ENCODE assay signal across 8 cellular contexts in the genomic region with DNA sequence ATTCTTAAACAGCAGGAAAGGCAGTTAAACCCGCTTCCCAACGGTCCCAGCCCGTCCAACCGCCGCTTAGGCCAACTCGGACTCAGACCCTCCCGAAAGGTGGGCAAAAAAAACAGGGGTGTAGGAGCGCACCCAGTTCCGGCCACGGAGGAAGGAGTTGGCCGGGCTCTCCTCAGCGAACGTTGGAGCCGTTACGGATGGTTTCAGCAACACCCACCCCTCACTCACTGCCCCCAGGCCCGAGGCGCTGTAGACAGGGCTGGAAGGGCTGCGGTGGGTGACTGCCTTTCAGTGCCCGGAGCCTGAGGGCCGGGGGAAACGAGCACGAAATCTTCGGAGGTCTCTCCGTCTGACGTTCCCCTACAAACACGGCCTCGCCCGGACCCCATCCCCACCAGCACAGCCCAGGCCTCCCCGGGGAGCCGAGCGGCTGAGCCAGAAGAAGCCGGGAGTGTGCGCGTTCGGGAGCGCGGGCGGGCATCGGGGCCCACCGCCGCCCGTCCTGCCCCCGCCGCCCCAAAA. TPM values are rescaled to one million over a fixed set of nuclear protein-coding genes. Genes with fewer than 3 reads are reported as not detected.
DNase-seq lines count a peak whose midpoint lies in the region; ATAC-seq and TF ChIP-seq lines count a peak whose summit lies in the region.

No MANE protein-coding gene starts in this region.

- H3K27ac ChIP-seq in colonic mucosa, result peak overlapping the region; percentile 96

- H3K27me3 Mint-ChIP-seq in T-cell, result no peaks in the 10 kb centered on the region

- no peaks in the 10 kb centered on the region for H3K27me3 ChIP-seq in colonic mucosa

- DNase-seq in Right ventricle myocardium inferior (ENCODE audit: missing footprints) (peak; percentile 75), cardiac septum (ENCODE audit: low spot score) (no peak), T-cell (peak in 12 of 34 experiments; percentile 1 to 20 (median 6)), colonic mucosa (peak; percentile 47), lower leg skin (ENCODE audit: low spot score in 2 of 2) (peak in 1 of 2 donors; percentile 88), DMS114 treated with DMSO at 0.1 percent for 48 hours (lab: John Stamatoyannopoulos, UW; ENCODE audit: unreplicated experiment) (no peak)
- peak; percentile 4 for DNase-seq in stimulated activated CD8-positive, alpha-beta memory T cell treated with anti-CD3 and anti-CD28 coated beads, Interleukin-4, amount 100 ng/mL, for 24 hours (ENCODE audit: low read depth)

- peak in 1 of 2 donors; percentile 7 for TF ChIP-seq POLR2A in lower leg skin (IDR thresholded peaks at IDR 0.05)

- intact Hi-C loops in Right ventricle myocardium inferior (cut with DNase I), result no loop called here
- intact Hi-C loops in cardiac septum (cut with DNase I), result loop anchor here (5.0 kb wide), 1 partner anchor 150 kb away; the partner anchor contains the start of gene ADIPOR1
- intact Hi-C loops in colonic mucosa (cut with DNase I), result no loop called here
- intact Hi-C loops in lower leg skin (cut with DNase I; ENCODE audit: low total_unique reads), result loop anchor here (2.0 kb wide), 1 partner anchor 46 kb away; no protein-coding TSS in a partner anchor

- no peaks in the 10 kb centered on the region for H3K36me3 Mint-ChIP-seq in T-cell

- 0 to 1% methylated on average over 33 to 37 of the region's 44 CpGs for WGBS in lower leg skin, 2 donors

- POLR2A ChIA-PET in T-cell (lab: Charles Lee), result interaction anchor here in 1 of 2 donors (0.6 kb wide), 1 partner anchor 81 kb away, joined by 3 read pairs; no protein-coding TSS in a partner anchor

- H3K4me3 Mint-ChIP-seq in T-cell, result peak overlapping the region; percentile 76 to 80 (median 78)

- H3K4me1 Mint-ChIP-seq in T-cell, result peaks cover 57 to 62% (median 61%) of the 10 kb centered on the region in 3 donors

- H3K4me1 ChIP-seq in colonic mucosa, result peaks cover 22% of the 10 kb centered on the region

- peak overlapping the region; percentile 80 to 94 for H3K9ac ChIP-seq in colonic mucosa (ENCODE audit: low read depth in 2 of 2, low read length in 2 of 2)

- no peaks in the 10 kb centered on the region for H3K9me3 ChIP-seq in colonic mucosa

- H3K9me3 Mint-ChIP-seq in T-cell, result no peaks in the 10 kb centered on the region

- H3K27ac Mint-ChIP-seq in T-cell, result peak overlapping the region; percentile 48 to 85

- TF ChIP-seq CTCF in colonic mucosa (IDR thresholded peaks at IDR 0.05) (no peak), lower leg skin (IDR thresholded peaks at IDR 0.05) (no peak)

- H3K36me3 ChIP-seq in colonic mucosa, result no peaks in the 10 kb centered on the region

- H3K4me3 ChIP-seq in colonic mucosa (peak overlapping the region; percentile 96), lower leg skin (ENCODE audit: low read depth, poor library complexity, severe bottlenecking) (peak overlapping the region; percentile 96)

- CTCF ChIA-PET in T-cell (lab: Charles Lee), result no interaction called here

- ATAC-seq in Right ventricle myocardium inferior (no peak), T-cell (replicated peaks in 1 of 4) (peak in 1 of 4 experiments; percentile 0), GM19455 (IDR thresholded peaks at IDR 0.05; ENCODE audit: unreplicated experiment) (no peak)

RNA-seq across cellular contexts. Expression of gene KDM5B, which starts 1.3 kb away (rescaled TPM):
- total RNA-seq in Right ventricle myocardium inferior, result 10.8 TPM
- 21.7 TPM for total RNA-seq in cardiac septum
- total RNA-seq in T-cell, result 10 to 100 TPM; 46.3 to 71.7 (median 56.5) TPM
- total RNA-seq in colonic mucosa, result 10 to 100 TPM; 70.1 to 93.4 TPM
- 100 to 1,000 TPM in 2 of 4 donors, 10 to 100 TPM in 2; 74.2 to 113 (median 89.2) TPM for total RNA-seq in lower leg skin

RNA-seq across cellular contexts. Expression of gene PCAT6, which starts 3.8 kb away (rescaled TPM):
- total RNA-seq in Right ventricle myocardium inferior (0.54 TPM), cardiac septum (1.7 TPM), T-cell (1 to 10 TPM in 2 of 5 donors, under 1 TPM in 2, not detected in 1; 0.44 to 1.5 (median 0.79) TPM), colonic mucosa (1 to 10 TPM in 1 of 2 donors, under 1 TPM in 1; 0.74 to 2.1 TPM), lower leg skin (1 to 10 TPM; 3.4 to 5.1 (median 4.3) TPM)

Comparison
In these comparisons a context has a peak if more than half of its experiments do, and no peak if none do; other contexts are left out.
1. DNase-seq: peak in Right ventricle myocardium inferior (single experiment), colonic mucosa (single experiment) and stimulated activated CD8-positive, alpha-beta memory T cell treated with anti-CD3 and anti-CD28 coated beads, Interleukin-4, amount 100 ng/mL, for 24 hours (single experiment); none in cardiac septum (single experiment) and DMS114 treated with DMSO at 0.1 percent for 48 hours (single experiment).
2. intact Hi-C loops: an anchor here in cardiac septum (5.0 kb wide) and lower leg skin (2.0 kb wide); none called in Right ventricle myocardium inferior and colonic mucosa.